In genomic region chr6:1482381-1483166, GRCh38 we compare ENCODE assay signal across 15 cellular contexts.
DNase-seq lines count a peak whose midpoint lies in the region; ATAC-seq, FAIRE-seq and TF ChIP-seq lines count a peak whose summit lies in the region.
"Had no signal": no experiment of that assay in that cellular context is flagged by ENCODE, and none has a peak within 500 bp of the region (broad histone marks: within the 10 kb centered on the region; RNA-seq: fewer than 3 reads in every experiment).

No MANE protein-coding gene starts in this region.

- DNase-seq in GM18507 (ENCODE audit: extremely low spot score, insufficient read length, low read depth) (no peak), keratinocyte (ENCODE audit: low read depth, low spot score) (no peak), suprapubic skin (ENCODE audit: low spot score in 2 of 2) (no peak), NCI-H128 (lab: John Stamatoyannopoulos, UW; ENCODE audit: unreplicated experiment) (no peak), MG63 (no peak), omental fat pad (ENCODE audit: low spot score) (no peak)
- DNase-seq: activated CD8-positive, alpha-beta memory T cell treated with anti-CD3 and anti-CD28 coated beads, Interleukin-2, amount 50 U/mL, for 4 hours; DND-41; hippocampal formation; naive thymus-derived CD8-positive, alpha-beta T cell; NCI-H1105 had no signal

- H3K9me3 ChIP-seq in keratinocyte (ENCODE audit: control insufficient read depth, low read depth, low read length) (no peaks in the 10 kb centered on the region), suprapubic skin (no peaks in the 10 kb centered on the region), MG63 (no peaks in the 10 kb centered on the region)
- H3K9me3 ChIP-seq: vagina had no signal

- H3K36me3 ChIP-seq in keratinocyte (ENCODE audit: control insufficient read depth in 2 of 2, extremely low read depth in 1 of 2, insufficient read depth in 2 of 2, low read length in 2 of 2) (no peaks in the 10 kb centered on the region), suprapubic skin (no peaks in the 10 kb centered on the region), MG63 (no peaks in the 10 kb centered on the region)
- H3K36me3 ChIP-seq: vagina had no signal

- H3K9ac ChIP-seq in keratinocyte (ENCODE audit: control insufficient read depth, extremely low read depth, insufficient read depth, low read length) = no peak overlapping the region

- H3K4me1 ChIP-seq in keratinocyte (ENCODE audit: control insufficient read depth, extremely low read depth, insufficient read depth, low read length) (peaks cover 36% of the 10 kb centered on the region), suprapubic skin (no peaks in the 10 kb centered on the region)

- dilution Hi-C loops in keratinocyte (cut with MboI; ENCODE audit: extremely low pct_ligation_motif_present, low sequenced_read_pairs) = no loop called here

- H4K20me1 ChIP-seq in keratinocyte (ENCODE audit: control insufficient read depth, extremely low read depth, insufficient read depth, low read length) = no peaks in the 10 kb centered on the region

- TF ChIP-seq POLR2A in suprapubic skin (IDR thresholded peaks at IDR 0.05) = no peak

- H3K27ac ChIP-seq in keratinocyte (ENCODE audit: control insufficient read depth, insufficient read depth, low read length) (peak overlapping the region; percentile 4), suprapubic skin (no peak overlapping the region)
- H3K27ac ChIP-seq: SK-N-MC, vagina had no signal

- no peaks in the 10 kb centered on the region for H3K79me2 ChIP-seq in keratinocyte (ENCODE audit: control insufficient read depth, insufficient read depth, low read length)

- ATAC-seq in GM21786 (IDR thresholded peaks at IDR 0.05; ENCODE audit: unreplicated experiment) = peak; percentile 65
- peak; percentile 63 for ATAC-seq in HG03520 (IDR thresholded peaks at IDR 0.05; ENCODE audit: unreplicated experiment)
- no peak for ATAC-seq in omental fat pad (ENCODE audit: low FRiP score)
- ATAC-seq: naive thymus-derived CD8-positive, alpha-beta T cell had no signal

- FAIRE-seq in GM18507 (lab: Jason Lieb, UNC) (peak; percentile 46), keratinocyte (lab: Jason Lieb, UNC) (peak; percentile 23)

- H3K4me3 ChIP-seq in keratinocyte (ENCODE audit: control insufficient read depth in 2 of 3, extremely low read depth in 1 of 3, insufficient read depth in 2 of 3, low read depth in 1 of 3, low read length in 3 of 3) (no peak overlapping the region), suprapubic skin (no peak overlapping the region), MG63 (no peak overlapping the region)
- H3K4me3 ChIP-seq: SK-N-MC, vagina had no signal

- WGBS in suprapubic skin = 88% methylated on average over 9 of the region's 9 CpGs

- TF ChIP-seq CTCF in keratinocyte (optimal IDR thresholded peaks at IDR 0.05 in 1 of 3, IDR thresholded peaks at IDR 0.05 in 1 of 3, conservative IDR thresholded peaks at IDR 0.05 in 1 of 3; ENCODE audit: extremely low read depth in 1 of 3, insufficient read depth in 2 of 3, low read length in 3 of 3) = no peak
- no peak for TF ChIP-seq CTCF in suprapubic skin (IDR thresholded peaks at IDR 0.05)
- TF ChIP-seq CTCF in omental fat pad (IDR thresholded peaks at IDR 0.05) = no peak

- TF ChIP-seq EP300 in suprapubic skin (IDR thresholded peaks at IDR 0.05) = no peak

- no peak overlapping the region for H2AFZ ChIP-seq in keratinocyte (ENCODE audit: control insufficient read depth, low read length)

- H3K27me3 ChIP-seq in keratinocyte (ENCODE audit: control insufficient read depth, extremely low read depth, insufficient read depth, low read length) (no peaks in the 10 kb centered on the region), suprapubic skin (no peaks in the 10 kb centered on the region), MG63 (no peaks in the 10 kb centered on the region)
- H3K27me3 ChIP-seq: vagina had no signal

- H3K9me1 ChIP-seq in keratinocyte (ENCODE audit: control insufficient read depth, extremely low read depth, insufficient read depth, low read length) = no peaks in the 10 kb centered on the region

- H3K4me2 ChIP-seq in keratinocyte (ENCODE audit: control insufficient read depth, extremely low read depth, insufficient read depth, low read depth, low read length) = no peak overlapping the region
